In genomic region chr20:17757496-17757895, GRCh38 we compare ENCODE assay signal across 12 cellular contexts. TPM values are rescaled to one million over a fixed set of nuclear protein-coding genes. Genes with fewer than 3 reads are reported as not detected.
"Had no signal": no experiment of that assay in that cellular context is flagged by ENCODE, and none has a peak within 500 bp of the region (broad histone marks: within the 10 kb centered on the region; RNA-seq: fewer than 3 reads in every experiment).

No MANE protein-coding gene starts in this region.

- H3K36me3 ChIP-seq: HAP-1 had no signal

- FAIRE-seq: H1, H54 had no signal

- H3K27ac ChIP-seq: GM23248 had no signal

- H3K4me3 ChIP-seq: GM23248, GM23338, HAP-1 had no signal

- H2AFZ ChIP-seq: GM23248, GM23338 had no signal

- ATAC-seq: GM23338, HCT116 had no signal

- DNase-seq: GM23248, GOT3, H7, H9, HCEC 1CT, HFFc6 had no signal

- H3K4me2 ChIP-seq: GM23338 had no signal

- H3K9ac ChIP-seq: GM23248 had no signal

RNA-seq across cellular contexts. Expression of gene BANF2, which starts 57.7 kb away (rescaled TPM):
- total RNA-seq: GM23248, GM23338, H1, H4, H7, H9, HFFc6 had no signal
- polyA plus RNA-seq: GM23248, GM23338, H1 had no signal
